ENCODE assay signal across 1 cellular context in genomic region chr19:50649433-50650391, GRCh38.
TF ChIP-seq lines count a peak whose summit lies in the region.

C19orf81 (plus strand) TSS chr19:50649445; CDS start chr19:50649445, 0 bp downstream.

TF ChIP-seq in K562, 482 proteins besides CTCF, POLR2A, EP300 and RAD21 (continued from another document and continues in another):
- peak; percentile 70; the same call in 1 of the 2 replicates for TF ChIP-seq DIDO1 (tag; IDR thresholded peaks at IDR 0.05; ENCODE audit: low read depth)
- 0 out of 2 replicates have a peak, but pooled peaks have one; percentile 20 for TF ChIP-seq CC2D1A (IDR thresholded peaks at IDR 0.05)
- TF ChIP-seq ZBTB40 (IDR thresholded peaks at IDR 0.05), result peak; percentile 74
- no peak for TF ChIP-seq ZBTB40 (CRISPR knock-in tag; IDR thresholded peaks at IDR 0.05)
- TF ChIP-seq ZNF311 (CRISPR knock-in tag; IDR thresholded peaks at IDR 0.05), result peak; percentile 70
- no peak for TF ChIP-seq FOXA1 (IDR thresholded peaks at IDR 0.05; ENCODE audit: borderline replicate concordance)
- no peak for TF ChIP-seq ZNF354B (CRISPR knock-in tag; IDR thresholded peaks at IDR 0.05)
- TF ChIP-seq NFIC (IDR thresholded peaks at IDR 0.05), result no peak
- no peak for TF ChIP-seq MXD1 (CRISPR knock-in tag; IDR thresholded peaks at IDR 0.05; ENCODE audit: borderline replicate concordance, poor library complexity, severe bottlenecking)
- TF ChIP-seq CREM (IDR thresholded peaks at IDR 0.05; ENCODE audit: low read depth), result peak; percentile 53
- TF ChIP-seq SIX5 (IDR thresholded peaks at IDR 0.05; ENCODE audit: borderline replicate concordance in 1 of 2, insufficient read depth in 1 of 2, low read depth in 1 of 2, low read length in 2 of 2), result peak; percentile 91 to 94
- TF ChIP-seq TFAP4 (CRISPR knock-in tag; IDR thresholded peaks at IDR 0.05; ENCODE audit: borderline replicate concordance), result peak; percentile 5; the same call in 1 of the 2 replicates
- peak in 2 of 3 experiments; percentile 31 to 78 for TF ChIP-seq YY1 (IDR thresholded peaks at IDR 0.05; ENCODE audit: borderline replicate concordance in 1 of 3, control insufficient read depth in 1 of 3, extremely low read depth in 1 of 3, insufficient read depth in 3 of 3, insufficient read length in 1 of 3, insufficient replicate concordance in 2 of 3, low read depth in 1 of 3, low read length in 2 of 3)
- peak; percentile 39; the same call in 1 of the 2 replicates for TF ChIP-seq SNIP1 (IDR thresholded peaks at IDR 0.05; ENCODE audit: low read depth)
- TF ChIP-seq ESRRA (IDR thresholded peaks at IDR 0.05; ENCODE audit: borderline replicate concordance, low read depth), result peak; percentile 16; the same call in 1 of the 2 replicates
- TF ChIP-seq TOE1 (IDR thresholded peaks at IDR 0.05; ENCODE audit: borderline replicate concordance), result peak; percentile 49; the same call in 1 of the 2 replicates
- no peak for TF ChIP-seq TOE1 (CRISPR knock-in tag; IDR thresholded peaks at IDR 0.05; ENCODE audit: borderline replicate concordance, low read depth)
- no peak for TF ChIP-seq POLR2AphosphoS5 (IDR thresholded peaks at IDR 0.05; ENCODE audit: control insufficient read depth, insufficient read depth, low read depth, low read length)
- TF ChIP-seq VEZF1 (CRISPR knock-in tag; IDR thresholded peaks at IDR 0.05), result peak; percentile 29; the same call in 1 of the 2 replicates
- TF ChIP-seq ARNT (IDR thresholded peaks at IDR 0.05), result peak in 1 of 2 experiments; percentile 70; a peak in 2 of 4 replicates
- no peak for TF ChIP-seq ZNF740 (CRISPR knock-in tag; IDR thresholded peaks at IDR 0.05)
- TF ChIP-seq ZNF740 (tag; IDR thresholded peaks at IDR 0.05), result no peak
- TF ChIP-seq CEBPB (tag; IDR thresholded peaks at IDR 0.05), result 0 out of 2 replicates have a peak, but pooled peaks have one; percentile 12
- TF ChIP-seq NR2C1 (IDR thresholded peaks at IDR 0.05), result peak; percentile 54
- peak; percentile 80 for TF ChIP-seq NR2C1 (tag; IDR thresholded peaks at IDR 0.05)
- TF ChIP-seq ETV5 (CRISPR knock-in tag; IDR thresholded peaks at IDR 0.05; ENCODE audit: low read depth), result no peak
- TF ChIP-seq ZFX (CRISPR knock-in tag; IDR thresholded peaks at IDR 0.05), result peak; percentile 44; the same call in 1 of the 2 replicates
- TF ChIP-seq ZNF592 (IDR thresholded peaks at IDR 0.05), result 0 out of 2 replicates have a peak, but pooled peaks have one; percentile 45
- TF ChIP-seq TAF1 (IDR thresholded peaks at IDR 0.05; ENCODE audit: control insufficient read depth, extremely low read depth, insufficient read depth, low read length, severe bottlenecking), result no peak
- TF ChIP-seq SMARCC2 (IDR thresholded peaks at IDR 0.05; ENCODE audit: low read depth), result no peak
